In the genomic region with DNA sequence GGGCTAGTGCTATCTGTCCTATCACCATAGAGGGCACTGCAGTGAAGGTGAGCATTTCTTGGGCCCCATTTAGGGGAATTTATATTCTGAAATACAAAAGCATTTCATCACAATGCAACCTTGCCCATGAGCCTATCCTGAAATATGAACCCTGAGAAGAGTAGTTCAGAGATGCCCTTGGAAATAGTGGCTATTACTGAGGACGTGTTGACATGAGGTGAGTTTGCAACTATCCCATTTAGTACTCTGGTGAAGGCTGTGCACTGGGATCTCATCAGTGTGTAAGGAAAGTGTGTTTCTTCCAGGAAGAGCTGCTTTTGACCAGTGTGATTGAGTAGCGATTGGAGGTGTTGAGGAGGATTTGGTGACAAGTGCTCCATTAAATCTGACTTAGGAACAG, we compare ENCODE assay signal across 20 cellular contexts.
"Had no signal": no experiment of that assay in that cellular context is flagged by ENCODE, and none has a peak within 500 bp of the region (broad histone marks: within the 10 kb centered on the region; RNA-seq: fewer than 3 reads in every experiment).

No MANE protein-coding gene starts in this region.

- H3K4me1 Mint-ChIP-seq: stimulated activated effector memory CD8-positive, alpha-beta T cell treated with anti-CD3 and anti-CD28 coated beads, Interleukin-12 subunit alpha, Interleukin-12 subunit beta, amount 100 ng/mL, for 72 hours had no signal

- H3K9me3 ChIP-seq: adrenal gland, gastroesophageal sphincter, heart right ventricle, mucosa of descending colon, pancreas, stomach, vagina had no signal

- H3K27me3 ChIP-seq: gastroesophageal sphincter, heart right ventricle, pancreas, stomach, vagina had no signal

- H3K4me3 Mint-ChIP-seq: activated T-helper 1 cell treated with anti-CD3 and anti-CD28 coated beads, Interleukin-12 subunit alpha, Interleukin-12 subunit beta, Interleukin-2, Interleukin-4 antibody, amounts not matched to agents 30 ng/mL and 10 ng/mL and 1 ng/mL, durations not matched to agents 14 hours and 24 hours and 36 hours; memory B cell; naive B cell; stimulated activated effector memory CD8-positive, alpha-beta T cell treated with anti-CD3 and anti-CD28 coated beads, Interleukin-12 subunit alpha, Interleukin-12 subunit beta, amount 100 ng/mL, for 72 hours had no signal

- H3K36me3 ChIP-seq: adrenal gland, gastroesophageal sphincter, heart right ventricle, pancreas, stomach, vagina had no signal

- ATAC-seq: activated CD4-positive, CD25-positive, alpha-beta regulatory T cell treated with anti-CD3 and anti-CD28 coated beads, Interleukin-2, amount 50 U/mL, for 24 hours; activated naive CD4-positive, alpha-beta T cell treated with anti-CD3 and anti-CD28 coated beads, Interleukin-2, amount 50 U/mL, for 72 hours; gastroesophageal sphincter; heart right ventricle; left ventricle myocardium superior; mucosa of descending colon; pancreas; sciatic nerve; stimulated activated effector memory CD8-positive, alpha-beta T cell treated with anti-CD3 and anti-CD28 coated beads, Interleukin-12 subunit alpha, Interleukin-12 subunit beta, amount 100 ng/mL, for 72 hours had no signal

- H3K4me3 ChIP-seq: adrenal gland, dorsolateral prefrontal cortex, gastroesophageal sphincter, heart right ventricle, mucosa of descending colon, pancreas, stomach, vagina had no signal

- H3K27ac Mint-ChIP-seq: activated naive CD4-positive, alpha-beta T cell treated with anti-CD3 and anti-CD28 coated beads, Interleukin-2, amount 50 U/mL, for 72 hours; activated T-helper 1 cell treated with anti-CD3 and anti-CD28 coated beads, Interleukin-12 subunit alpha, Interleukin-12 subunit beta, Interleukin-2, Interleukin-4 antibody, amounts not matched to agents 30 ng/mL and 10 ng/mL and 1 ng/mL, durations not matched to agents 14 hours and 24 hours and 36 hours; memory B cell; naive B cell; stimulated activated effector memory CD8-positive, alpha-beta T cell treated with anti-CD3 and anti-CD28 coated beads, Interleukin-12 subunit alpha, Interleukin-12 subunit beta, amount 100 ng/mL, for 72 hours had no signal

- H3K9me3 Mint-ChIP-seq: activated naive CD4-positive, alpha-beta T cell treated with anti-CD3 and anti-CD28 coated beads, Interleukin-2, amount 50 U/mL, for 72 hours; activated T-helper 1 cell treated with anti-CD3 and anti-CD28 coated beads, Interleukin-12 subunit alpha, Interleukin-12 subunit beta, Interleukin-2, Interleukin-4 antibody, amounts not matched to agents 30 ng/mL and 10 ng/mL and 1 ng/mL, durations not matched to agents 14 hours and 24 hours and 36 hours; memory B cell; stimulated activated effector memory CD8-positive, alpha-beta T cell treated with anti-CD3 and anti-CD28 coated beads, Interleukin-12 subunit alpha, Interleukin-12 subunit beta, amount 100 ng/mL, for 72 hours had no signal

- H3K4me1 ChIP-seq: adrenal gland, gastroesophageal sphincter, pancreas, vagina had no signal

- DNase-seq: activated gamma-delta T cell treated with Interleukin-2 at 50 U/mL for 16 hours; adrenal gland; dorsolateral prefrontal cortex; heart right ventricle; kidney glomerular epithelial cell; left ventricle myocardium superior; mucosa of descending colon; naive B cell; pancreas; stimulated activated CD4-positive, alpha-beta T cell treated with anti-CD3 and anti-CD28 coated beads, Interleukin-4, amount 100 ng/mL, for 24 hours; stomach; trophoblast cell had no signal

- H3K27me3 Mint-ChIP-seq: memory B cell, naive B cell had no signal

- H3K27ac ChIP-seq: adrenal gland, dorsolateral prefrontal cortex, gastroesophageal sphincter, heart right ventricle, pancreas, stomach, vagina had no signal

- H3K36me3 Mint-ChIP-seq: activated naive CD4-positive, alpha-beta T cell treated with anti-CD3 and anti-CD28 coated beads, Interleukin-2, amount 50 U/mL, for 72 hours; memory B cell; naive B cell; stimulated activated effector memory CD8-positive, alpha-beta T cell treated with anti-CD3 and anti-CD28 coated beads, Interleukin-12 subunit alpha, Interleukin-12 subunit beta, amount 100 ng/mL, for 72 hours had no signal
